In genomic region chr19:46904114-46905060, GRCh38 we compare ENCODE assay signal across 10 cellular contexts. TPM values are rescaled to one million over a fixed set of nuclear protein-coding genes. Genes with fewer than 3 reads are reported as not detected.
DNase-seq lines count a peak whose midpoint lies in the region; ATAC-seq and TF ChIP-seq lines count a peak whose summit lies in the region.
"Had no signal": no experiment of that assay in that cellular context is flagged by ENCODE, and none has a peak within 500 bp of the region (broad histone marks: within the 10 kb centered on the region; RNA-seq: fewer than 3 reads in every experiment).

No MANE protein-coding gene starts in this region.

- H3K4me3 ChIP-seq in cardiac fibroblast (replicated peaks in 1 of 2; ENCODE audit: low read depth in 2 of 2, low read length in 2 of 2) (no peak overlapping the region), coronary artery (no peak overlapping the region)
- H3K4me3 ChIP-seq: GM12878 had no signal

- peak overlapping the region; percentile 95 for H3K27ac Mint-ChIP-seq in HFFc6
- H3K27ac Mint-ChIP-seq in stimulated activated effector memory CD8-positive, alpha-beta T cell treated with anti-CD3 and anti-CD28 coated beads, Interleukin-12 subunit alpha, Interleukin-12 subunit beta, amount 100 ng/mL, for 72 hours = peak overlapping the region; percentile 54

- no peak for ATAC-seq in stimulated activated effector memory CD8-positive, alpha-beta T cell treated with anti-CD3 and anti-CD28 coated beads, Interleukin-12 subunit alpha, Interleukin-12 subunit beta, amount 100 ng/mL, for 72 hours
- no peak for ATAC-seq in HG02798 (IDR thresholded peaks at IDR 0.05; ENCODE audit: poor library complexity, unreplicated experiment)
- ATAC-seq: GM12878 had no signal

- DNase-seq in HFFc6 = peak; percentile 78
- peak; percentile 64 to 87 for DNase-seq in cardiac fibroblast (ENCODE audit: low read depth in 2 of 2)
- DNase-seq in iPS-NIHi7 (ENCODE audit: extremely low spot score) = peak; percentile 35
- DNase-seq in stimulated activated effector memory CD8-positive, alpha-beta T cell treated with anti-CD3 and anti-CD28 coated beads, Interleukin-12 subunit alpha, Interleukin-12 subunit beta, amount 100 ng/mL, for 72 hours (ENCODE audit: low spot score in 2 of 2) = no peak
- DNase-seq in HK-2 (ENCODE audit: unreplicated experiment) = no peak
- no peak for DNase-seq in coronary artery (ENCODE audit: low spot score)
- DNase-seq in stimulated activated CD4-positive, alpha-beta T cell treated with anti-CD3 and anti-CD28 coated beads, Interleukin-12 subunit alpha, Interleukin-12 subunit beta, amount 100 ng/mL, for 4 hours = no peak
- DNase-seq: activated naive CD4-positive, alpha-beta T cell had no signal

- H3K27me3 Mint-ChIP-seq in HFFc6 (ENCODE audit: insufficient read depth) = no peaks in the 10 kb centered on the region

- no peaks in the 10 kb centered on the region for H3K9me3 Mint-ChIP-seq in HFFc6
- no peaks in the 10 kb centered on the region for H3K9me3 Mint-ChIP-seq in stimulated activated effector memory CD8-positive, alpha-beta T cell treated with anti-CD3 and anti-CD28 coated beads, Interleukin-12 subunit alpha, Interleukin-12 subunit beta, amount 100 ng/mL, for 72 hours

- peak overlapping the region in 1 of 2 donors; percentile 31 for H3K27ac ChIP-seq in coronary artery

- H3K4me3 Mint-ChIP-seq in HFFc6 = peak overlapping the region; percentile 68
- no peak overlapping the region for H3K4me3 Mint-ChIP-seq in stimulated activated effector memory CD8-positive, alpha-beta T cell treated with anti-CD3 and anti-CD28 coated beads, Interleukin-12 subunit alpha, Interleukin-12 subunit beta, amount 100 ng/mL, for 72 hours

- H3K36me3 Mint-ChIP-seq in HFFc6 (ENCODE audit: low read depth) = peaks cover 8% of the 10 kb centered on the region
- H3K36me3 Mint-ChIP-seq in stimulated activated effector memory CD8-positive, alpha-beta T cell treated with anti-CD3 and anti-CD28 coated beads, Interleukin-12 subunit alpha, Interleukin-12 subunit beta, amount 100 ng/mL, for 72 hours = no peaks in the 10 kb centered on the region

- peaks cover 55% of the 10 kb centered on the region for H3K4me1 Mint-ChIP-seq in HFFc6 (ENCODE audit: low read depth)
- H3K4me1 Mint-ChIP-seq in stimulated activated effector memory CD8-positive, alpha-beta T cell treated with anti-CD3 and anti-CD28 coated beads, Interleukin-12 subunit alpha, Interleukin-12 subunit beta, amount 100 ng/mL, for 72 hours = peaks cover 56% of the 10 kb centered on the region

- no peak for TF ChIP-seq CTCF in HFFc6 (IDR thresholded peaks at IDR 0.05)
- no peak for TF ChIP-seq CTCF in cardiac fibroblast (IDR thresholded peaks at IDR 0.05; ENCODE audit: low read depth, low read length)
- TF ChIP-seq CTCF in coronary artery (IDR thresholded peaks at IDR 0.05) = no peak

RNA-seq across cellular contexts. Expression of gene ARHGAP35, which starts 43.6 kb away (rescaled TPM):
- 10 to 100 TPM; 51.9 to 69.8 (median 63.4) TPM for total RNA-seq in HFFc6 (2021; fragmentation: NEBNext Ultra II Directional; extraction: Animal tissue kit (Norgen Biotek cat#: 25700))

RNA-seq across cellular contexts. Expression of gene AP2S1, which starts 53.7 kb away (rescaled TPM):
- 100 to 1,000 TPM; 416 to 479 (median 463) TPM for total RNA-seq in HFFc6 (2021; fragmentation: NEBNext Ultra II Directional; extraction: Animal tissue kit (Norgen Biotek cat#: 25700))

Comparison
In these comparisons a context has a peak if more than half of its experiments do, and no peak if none do; other contexts are left out.
1. DNase-seq: peak in HFFc6 (single experiment), cardiac fibroblast (2 of 2) and iPS-NIHi7 (single experiment); none in stimulated activated effector memory CD8-positive, alpha-beta T cell treated with anti-CD3 and anti-CD28 coated beads, Interleukin-12 subunit alpha, Interleukin-12 subunit beta, amount 100 ng/mL, for 72 hours (0 of 2), HK-2 (single experiment), coronary artery (single experiment) and stimulated activated CD4-positive, alpha-beta T cell treated with anti-CD3 and anti-CD28 coated beads, Interleukin-12 subunit alpha, Interleukin-12 subunit beta, amount 100 ng/mL, for 4 hours (single experiment).